Comparison of ENCODE assay signal across 11 cellular contexts in the genomic region with DNA sequence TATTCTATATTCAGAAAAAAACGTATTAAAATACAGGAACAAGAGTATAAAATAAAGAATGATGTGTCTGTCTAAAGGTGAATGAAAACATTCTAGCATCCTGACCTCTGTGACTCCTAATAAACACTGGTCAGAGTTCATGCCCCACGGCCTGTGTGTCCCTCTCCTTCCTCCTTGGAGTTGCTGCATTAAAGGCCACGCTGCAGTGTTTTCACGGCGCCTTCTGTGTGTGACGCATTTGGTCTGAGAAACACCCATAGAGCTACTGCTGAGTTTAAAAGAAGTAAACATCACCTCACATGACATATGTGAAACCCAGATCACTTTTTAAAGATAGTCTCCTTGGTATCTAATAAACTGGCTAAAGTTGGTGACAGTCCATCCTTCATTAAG.
"Had no signal": no experiment of that assay in that cellular context is flagged by ENCODE, and none has a peak within 500 bp of the region (broad histone marks: within the 10 kb centered on the region; RNA-seq: fewer than 3 reads in every experiment).

No MANE protein-coding gene starts in this region.

- H3K27me3 ChIP-seq: dorsolateral prefrontal cortex, right atrium auricular region, upper lobe of right lung had no signal

- H3K27ac ChIP-seq: upper lobe of right lung had no signal

- H3K9me3 Mint-ChIP-seq: activated naive CD4-positive, alpha-beta T cell treated with anti-CD3 and anti-CD28 coated beads, Interleukin-2, amount 50 U/mL, for 72 hours; activated T-cell treated with anti-CD3 and anti-CD28 coated beads, Interleukin-2, amount 50 U/mL, for 24 hours; stimulated activated memory B cell treated with anti-CD40 and anti-IgM and Interleukin-4, amounts not matched to agents 10 μg/mL and 1 μg/mL and 100 μg/mL, for 72 hours; T-helper 2 cell treated with Interferon-gamma antibody and Interleukin-4, amounts not matched to agents 5 μg/mL and 100 μg/mL, for 36 hours had no signal

- H3K27ac Mint-ChIP-seq: activated CD8-positive, alpha-beta memory T cell treated with anti-CD3 and anti-CD28 coated beads, Interleukin-2, amount 10 ng/mL, durations not matched to agents 7 days and 5 days; activated naive CD4-positive, alpha-beta T cell treated with anti-CD3 and anti-CD28 coated beads, Interleukin-2, amount 50 U/mL, for 72 hours; activated T-cell treated with anti-CD3 and anti-CD28 coated beads, Interleukin-2, amount 50 U/mL, for 24 hours; stimulated activated memory B cell treated with anti-CD40 and anti-IgM and Interleukin-4, amounts not matched to agents 10 μg/mL and 1 μg/mL and 100 μg/mL, for 72 hours; T-helper 2 cell treated with Interferon-gamma antibody and Interleukin-4, amounts not matched to agents 5 μg/mL and 100 μg/mL, for 36 hours had no signal

- H3K27me3 Mint-ChIP-seq: activated T-cell treated with anti-CD3 and anti-CD28 coated beads, Interleukin-2, amount 50 U/mL, for 24 hours; stimulated activated memory B cell treated with anti-CD40 and anti-IgM and Interleukin-4, amounts not matched to agents 10 μg/mL and 1 μg/mL and 100 μg/mL, for 72 hours had no signal

- ATAC-seq: activated CD4-positive, CD25-positive, alpha-beta regulatory T cell treated with anti-CD3 and anti-CD28 coated beads, Interleukin-2, amount 50 U/mL, for 24 hours; activated CD8-positive, alpha-beta memory T cell treated with anti-CD3 and anti-CD28 coated beads, Interleukin-2, amount 10 ng/mL, durations not matched to agents 7 days and 5 days; stimulated activated memory B cell treated with anti-CD40 and anti-IgM and Interleukin-4, amounts not matched to agents 10 μg/mL and 1 μg/mL and 100 μg/mL, for 72 hours had no signal

- H3K4me3 ChIP-seq: dorsolateral prefrontal cortex, right atrium auricular region, upper lobe of right lung had no signal

- H3K9me3 ChIP-seq: right atrium auricular region, upper lobe of right lung had no signal

- H3K4me3 Mint-ChIP-seq: activated CD8-positive, alpha-beta memory T cell treated with anti-CD3 and anti-CD28 coated beads, Interleukin-2, amount 10 ng/mL, durations not matched to agents 7 days and 5 days; activated T-cell treated with anti-CD3 and anti-CD28 coated beads, Interleukin-2, amount 50 U/mL, for 24 hours; stimulated activated memory B cell treated with anti-CD40 and anti-IgM and Interleukin-4, amounts not matched to agents 10 μg/mL and 1 μg/mL and 100 μg/mL, for 72 hours; T-helper 2 cell treated with Interferon-gamma antibody and Interleukin-4, amounts not matched to agents 5 μg/mL and 100 μg/mL, for 36 hours had no signal

- H3K36me3 Mint-ChIP-seq: activated CD8-positive, alpha-beta memory T cell treated with anti-CD3 and anti-CD28 coated beads, Interleukin-2, amount 10 ng/mL, durations not matched to agents 7 days and 5 days; activated naive CD4-positive, alpha-beta T cell treated with anti-CD3 and anti-CD28 coated beads, Interleukin-2, amount 50 U/mL, for 72 hours; stimulated activated memory B cell treated with anti-CD40 and anti-IgM and Interleukin-4, amounts not matched to agents 10 μg/mL and 1 μg/mL and 100 μg/mL, for 72 hours had no signal

- DNase-seq: activated CD4-positive, alpha-beta T cell treated with anti-CD3 and anti-CD28 coated beads, Interleukin-2, amount 50 U/mL, for 4 hours; activated CD8-positive, alpha-beta memory T cell treated with anti-CD3 and anti-CD28 coated beads, Interleukin-2, amount 10 ng/mL, durations not matched to agents 7 days and 5 days; activated effector memory CD4-positive, alpha-beta T cell treated with anti-CD3 and anti-CD28 coated beads, Interleukin-2, amount 50 U/mL, for 16 hours; activated T-cell treated with anti-CD3 and anti-CD28 coated beads, Interleukin-2, amount 50 U/mL, for 24 hours; upper lobe of right lung had no signal
